In genomic region chr1:21517660-21518480, GRCh38 we compare ENCODE assay signal across 23 cellular contexts. TPM values are rescaled to one million over a fixed set of nuclear protein-coding genes. Genes with fewer than 3 reads are reported as not detected.
DNase-seq lines count a peak whose midpoint lies in the region; ATAC-seq and TF ChIP-seq lines count a peak whose summit lies in the region.
"Had no signal": no experiment of that assay in that cellular context is flagged by ENCODE, and none has a peak within 500 bp of the region (broad histone marks: within the 10 kb centered on the region; RNA-seq: fewer than 3 reads in every experiment).

No MANE protein-coding gene starts in this region.

- peaks cover 47 to 78% of the 10 kb centered on the region in 2 donors for H3K4me1 Mint-ChIP-seq in stimulated activated naive B cell treated with anti-CD40 and anti-IgM and Interleukin-4, amounts not matched to agents 10 μg/mL and 1 μg/mL and 100 μg/mL, for 72 hours
- no peaks in the 10 kb centered on the region for H3K4me1 Mint-ChIP-seq in activated T-cell treated with anti-CD3 and anti-CD28 coated beads, Interleukin-2, amount 50 U/mL, for 72 hours (ENCODE audit: low read depth)
- H3K4me1 Mint-ChIP-seq in endodermal cell = peaks cover 16% of the 10 kb centered on the region
- H3K4me1 Mint-ChIP-seq: activated naive CD8-positive, alpha-beta T cell treated with anti-CD3 and anti-CD28 coated beads, Interleukin-2, amount 10 ng/mL, durations not matched to agents 7 days and 5 days; CD8-positive, alpha-beta memory T cell had no signal

- H3K36me3 ChIP-seq in OCI-LY3 (replicated peaks; ENCODE audit: low read depth, low read length) = no peaks in the 10 kb centered on the region
- no peaks in the 10 kb centered on the region for H3K36me3 ChIP-seq in endodermal cell (ENCODE audit: control insufficient read depth, insufficient read depth, low read length)
- H3K36me3 ChIP-seq: thoracic aorta had no signal

- no peaks in the 10 kb centered on the region for H3K9me3 Mint-ChIP-seq in stimulated activated naive B cell treated with anti-CD40 and anti-IgM and Interleukin-4, amounts not matched to agents 10 μg/mL and 1 μg/mL and 100 μg/mL, for 72 hours
- H3K9me3 Mint-ChIP-seq in activated T-cell treated with anti-CD3 and anti-CD28 coated beads, Interleukin-2, amount 50 U/mL, for 72 hours = no peaks in the 10 kb centered on the region
- no peaks in the 10 kb centered on the region for H3K9me3 Mint-ChIP-seq in endodermal cell
- H3K9me3 Mint-ChIP-seq: activated CD4-positive, alpha-beta memory T cell treated with anti-CD3 and anti-CD28 coated beads for 36 hours; activated naive CD8-positive, alpha-beta T cell treated with anti-CD3 and anti-CD28 coated beads, Interleukin-2, amount 10 ng/mL, durations not matched to agents 7 days and 5 days; CD8-positive, alpha-beta memory T cell; natural killer cell treated with Interleukin-12 subunit alpha and Interleukin-12 subunit beta and Interleukin-15 and Interleukin-18, amount 100 ng/mL, for 72 hours had no signal

- H2AFZ ChIP-seq in OCI-LY3 (ENCODE audit: low read depth, low read length) = no peak overlapping the region

- peak overlapping the region; percentile 69 for H3K4me2 ChIP-seq in OCI-LY3 (ENCODE audit: low read length)
- H3K4me2 ChIP-seq: smooth muscle cell had no signal

- H3K36me3 Mint-ChIP-seq in stimulated activated naive B cell treated with anti-CD40 and anti-IgM and Interleukin-4, amounts not matched to agents 10 μg/mL and 1 μg/mL and 100 μg/mL, for 72 hours = no peaks in the 10 kb centered on the region
- H3K36me3 Mint-ChIP-seq in activated T-cell treated with anti-CD3 and anti-CD28 coated beads, Interleukin-2, amount 50 U/mL, for 72 hours (ENCODE audit: insufficient read depth in 2 of 2) = no peaks in the 10 kb centered on the region
- H3K36me3 Mint-ChIP-seq in endodermal cell (ENCODE audit: low read depth) = peaks cover 4% of the 10 kb centered on the region
- H3K36me3 Mint-ChIP-seq: activated CD4-positive, alpha-beta memory T cell treated with anti-CD3 and anti-CD28 coated beads for 36 hours; activated naive CD8-positive, alpha-beta T cell treated with anti-CD3 and anti-CD28 coated beads, Interleukin-2, amount 10 ng/mL, durations not matched to agents 7 days and 5 days; CD8-positive, alpha-beta memory T cell; natural killer cell treated with Interleukin-12 subunit alpha and Interleukin-12 subunit beta and Interleukin-15 and Interleukin-18, amount 100 ng/mL, for 72 hours had no signal

- peak overlapping the region; percentile 95 for H3K27ac ChIP-seq in OCI-LY3 (ENCODE audit: low read length)
- H3K27ac ChIP-seq in endodermal cell (ENCODE audit: low read depth, low read length) = no peak overlapping the region
- H3K27ac ChIP-seq: thoracic aorta had no signal

- 82 to 87% methylated on average over 13 of the region's 13 CpGs for WGBS in endodermal cell (ENCODE audit: insufficient coverage in 1 of 2, insufficient read length in 1 of 2), 2 experiments

- H3K9ac ChIP-seq in OCI-LY3 (ENCODE audit: low read length) (peak overlapping the region; percentile 70), endodermal cell (ENCODE audit: extremely low read depth, low read length, poor library complexity, severe bottlenecking) (no peak overlapping the region)

- H3K27me3 ChIP-seq in OCI-LY3 (ENCODE audit: low read depth, low read length) = no peaks in the 10 kb centered on the region
- H3K27me3 ChIP-seq in endodermal cell (ENCODE audit: control insufficient read depth, insufficient read depth, low read length, poor library complexity, severe bottlenecking) = no peaks in the 10 kb centered on the region

- ATAC-seq in GM18861 (IDR thresholded peaks at IDR 0.05; ENCODE audit: unreplicated experiment) = peak; percentile 35
- peak; percentile 19 for ATAC-seq in esophagus mucosa
- peak; percentile 78 to 80 for ATAC-seq in stimulated activated naive B cell treated with anti-CD40 and anti-IgM and Interleukin-4, amounts not matched to agents 10 μg/mL and 1 μg/mL and 100 μg/mL, for 72 hours (replicated peaks)
- no peak for ATAC-seq in activated T-cell treated with anti-CD3 and anti-CD28 coated beads, Interleukin-2, amount 50 U/mL, for 72 hours (replicated peaks in 1 of 2)
- ATAC-seq in GM19023 (IDR thresholded peaks at IDR 0.05; ENCODE audit: unreplicated experiment) = no peak
- ATAC-seq: natural killer cell treated with Interleukin-12 subunit alpha and Interleukin-12 subunit beta and Interleukin-15 and Interleukin-18, amount 100 ng/mL, for 72 hours had no signal

- H3K4me1 ChIP-seq in OCI-LY3 (ENCODE audit: low read length) (peaks cover 96% of the 10 kb centered on the region), endodermal cell (ENCODE audit: control insufficient read depth, insufficient read depth, low read length) (no peaks in the 10 kb centered on the region)

- peaks cover 0 to 4% of the 10 kb centered on the region in 2 donors for H3K27me3 Mint-ChIP-seq in stimulated activated naive B cell treated with anti-CD40 and anti-IgM and Interleukin-4, amounts not matched to agents 10 μg/mL and 1 μg/mL and 100 μg/mL, for 72 hours
- H3K27me3 Mint-ChIP-seq in activated T-cell treated with anti-CD3 and anti-CD28 coated beads, Interleukin-2, amount 50 U/mL, for 72 hours (ENCODE audit: low read depth) = no peaks in the 10 kb centered on the region
- no peaks in the 10 kb centered on the region for H3K27me3 Mint-ChIP-seq in endodermal cell (ENCODE audit: insufficient read depth)

- no peaks in the 10 kb centered on the region for H4K20me1 ChIP-seq in OCI-LY3 (ENCODE audit: insufficient read depth, low read length)

- peak overlapping the region; percentile 51 for H3K27ac Mint-ChIP-seq in stimulated activated naive B cell treated with anti-CD40 and anti-IgM and Interleukin-4, amounts not matched to agents 10 μg/mL and 1 μg/mL and 100 μg/mL, for 72 hours
- H3K27ac Mint-ChIP-seq in activated T-cell treated with anti-CD3 and anti-CD28 coated beads, Interleukin-2, amount 50 U/mL, for 72 hours = no peak overlapping the region
- H3K27ac Mint-ChIP-seq in endodermal cell = no peak overlapping the region
- H3K27ac Mint-ChIP-seq: activated CD4-positive, alpha-beta memory T cell treated with anti-CD3 and anti-CD28 coated beads for 36 hours; activated naive CD8-positive, alpha-beta T cell treated with anti-CD3 and anti-CD28 coated beads, Interleukin-2, amount 10 ng/mL, durations not matched to agents 7 days and 5 days; natural killer cell treated with Interleukin-12 subunit alpha and Interleukin-12 subunit beta and Interleukin-15 and Interleukin-18, amount 100 ng/mL, for 72 hours had no signal

- no peak for TF ChIP-seq CTCF in OCI-LY3 (IDR thresholded peaks at IDR 0.05; ENCODE audit: low read depth, low read length)
- no peak for TF ChIP-seq CTCF in endodermal cell (conservative IDR thresholded peaks at IDR 0.05)

- no peaks in the 10 kb centered on the region for H3K79me2 ChIP-seq in OCI-LY3 (ENCODE audit: low read length)

- peaks cover 3% of the 10 kb centered on the region; the same call in 1 of the 2 replicates for H3K9me3 ChIP-seq in OCI-LY3 (ENCODE audit: insufficient read depth, low read length)
- H3K9me3 ChIP-seq in endodermal cell (ENCODE audit: control insufficient read depth, low read length) = no peaks in the 10 kb centered on the region
- H3K9me3 ChIP-seq: thoracic aorta had no signal

- peak; percentile 61 for DNase-seq in stimulated activated naive B cell treated with anti-CD40 and anti-IgM and Interleukin-4, amounts not matched to agents 10 μg/mL and 1 μg/mL and 100 μg/mL, for 72 hours
- DNase-seq in activated T-cell treated with anti-CD3 and anti-CD28 coated beads, Interleukin-2, amount 50 U/mL, for 72 hours = no peak
- DNase-seq in endodermal cell = no peak
- DNase-seq: activated CD4-positive, alpha-beta memory T cell treated with anti-CD3 and anti-CD28 coated beads for 36 hours; activated CD8-positive, alpha-beta memory T cell treated with anti-CD3 and anti-CD28 coated beads, Interleukin-2, amount 50 U/mL, for 48 hours; activated naive CD8-positive, alpha-beta T cell treated with anti-CD3 and anti-CD28 coated beads, Interleukin-2, amount 10 ng/mL, durations not matched to agents 7 days and 5 days; CD8-positive, alpha-beta memory T cell; DMS153; glutamatergic neuron; Kasumi-1; MV-4-11; OCI-M1; retina; Right ventricle myocardium superior; SW 1271 had no signal

- H3K4me3 ChIP-seq in OCI-LY3 (ENCODE audit: low read length) (peak overlapping the region; percentile 53; the same call in 1 of the 2 replicates), endodermal cell (ENCODE audit: low read length) (no peak overlapping the region)
- H3K4me3 ChIP-seq: smooth muscle cell, thoracic aorta had no signal

- peak overlapping the region in 1 of 2 donors; percentile 25 for H3K4me3 Mint-ChIP-seq in stimulated activated naive B cell treated with anti-CD40 and anti-IgM and Interleukin-4, amounts not matched to agents 10 μg/mL and 1 μg/mL and 100 μg/mL, for 72 hours
- no peak overlapping the region for H3K4me3 Mint-ChIP-seq in activated T-cell treated with anti-CD3 and anti-CD28 coated beads, Interleukin-2, amount 50 U/mL, for 72 hours
- H3K4me3 Mint-ChIP-seq in endodermal cell = no peak overlapping the region
- H3K4me3 Mint-ChIP-seq: activated CD4-positive, alpha-beta memory T cell treated with anti-CD3 and anti-CD28 coated beads for 36 hours; activated naive CD8-positive, alpha-beta T cell treated with anti-CD3 and anti-CD28 coated beads, Interleukin-2, amount 10 ng/mL, durations not matched to agents 7 days and 5 days; CD8-positive, alpha-beta memory T cell; natural killer cell treated with Interleukin-12 subunit alpha and Interleukin-12 subunit beta and Interleukin-15 and Interleukin-18, amount 100 ng/mL, for 72 hours had no signal

RNA-seq across cellular contexts. Expression of gene ALPL, which starts 8.6 kb away (rescaled TPM):
- total RNA-seq in esophagus mucosa = 3.6 TPM
- total RNA-seq in activated T-cell treated with anti-CD3 and anti-CD28 coated beads, Interleukin-2, amount 50 U/mL, for 72 hours = under 1 TPM in 1 of 2 donors, not detected in 1; 0.23 TPM
- total RNA-seq in endodermal cell = 100 to 1,000 TPM in 1 of 2 donors, 10 to 100 TPM in 1; 94.8 to 117 TPM
- polyA plus RNA-seq in endodermal cell (2013, experiment 1 of 2) = 65.3 TPM
- polyA plus RNA-seq in endodermal cell (2013, experiment 2 of 2) = 52.5 TPM
- total RNA-seq: activated CD4-positive, alpha-beta memory T cell treated with anti-CD3 and anti-CD28 coated beads for 36 hours; activated naive CD8-positive, alpha-beta T cell treated with anti-CD3 and anti-CD28 coated beads, Interleukin-2, amount 10 ng/mL, durations not matched to agents 7 days and 5 days; CD8-positive, alpha-beta memory T cell; H4; natural killer cell treated with Interleukin-12 subunit alpha and Interleukin-12 subunit beta and Interleukin-15 and Interleukin-18, amount 100 ng/mL, for 72 hours had no signal
- polyA plus RNA-seq: CD8-positive, alpha-beta memory T cell had no signal

Comparison
In these comparisons a context has a peak if more than half of its experiments do, and no peak if none do; other contexts are left out.
1. ATAC-seq: peak in GM18861 (single experiment), esophagus mucosa (single experiment) and stimulated activated naive B cell treated with anti-CD40 and anti-IgM and Interleukin-4, amounts not matched to agents 10 μg/mL and 1 μg/mL and 100 μg/mL, for 72 hours (2 of 2); none in activated T-cell treated with anti-CD3 and anti-CD28 coated beads, Interleukin-2, amount 50 U/mL, for 72 hours (0 of 2) and GM19023 (single experiment).
2. RNA of gene ALPL, which starts 8.6 kb away (total RNA-seq): 94.8 to 117 TPM in endodermal cell; 3.6 TPM in esophagus mucosa (single experiment) and 0.23 TPM in activated T-cell treated with anti-CD3 and anti-CD28 coated beads, Interleukin-2, amount 50 U/mL, for 72 hours; every median in the first group is over 10 times any median in the second.